22 cellular contexts compared by ENCODE assay signal in the genomic region with DNA sequence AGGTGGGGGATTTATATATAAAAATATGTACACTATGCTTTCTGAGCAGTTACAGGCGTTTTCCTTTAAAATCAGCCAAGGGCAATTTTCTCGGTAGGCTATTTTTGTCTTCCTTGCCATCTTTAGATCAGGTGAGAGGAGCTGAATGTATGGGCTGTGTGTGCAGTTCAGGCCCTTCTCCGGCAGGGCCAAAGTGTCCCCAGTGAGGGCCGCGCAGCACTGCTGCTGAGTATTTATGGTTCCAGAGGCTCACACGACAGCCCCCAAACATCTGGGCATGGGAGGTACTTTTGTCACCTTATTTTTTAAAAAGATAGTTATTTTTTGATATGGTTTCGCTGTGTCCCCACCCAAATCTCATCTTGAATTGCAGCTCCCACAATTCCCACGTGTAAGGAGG. TPM values are rescaled to one million over a fixed set of nuclear protein-coding genes. Genes with fewer than 3 reads are reported as not detected.
"Had no signal": no experiment of that assay in that cellular context is flagged by ENCODE, and none has a peak within 500 bp of the region (broad histone marks: within the 10 kb centered on the region; RNA-seq: fewer than 3 reads in every experiment).

No MANE protein-coding gene starts in this region.

- H3K4me3 Mint-ChIP-seq: immature natural killer cell; memory B cell; naive B cell; nephron; stimulated activated naive B cell treated with anti-CD40 and anti-IgM and Interleukin-4, amounts not matched to agents 10 μg/mL and 1 μg/mL and 100 μg/mL, for 72 hours; stimulated activated naive CD8-positive, alpha-beta T cell treated with anti-CD3 and anti-CD28 coated beads, Interleukin-15, amount 100 ng/mL, for 72 hours had no signal

- H3K27me3 ChIP-seq: esophagus muscularis mucosa, gastroesophageal sphincter, right lobe of liver, testis had no signal

- FAIRE-seq: keratinocyte had no signal

- H3K36me3 Mint-ChIP-seq: immature natural killer cell; memory B cell; naive B cell; stimulated activated naive B cell treated with anti-CD40 and anti-IgM and Interleukin-4, amounts not matched to agents 10 μg/mL and 1 μg/mL and 100 μg/mL, for 72 hours had no signal

- ATAC-seq: gastroesophageal sphincter; left cardiac atrium; lower lobe of right lung; psoas muscle; right lobe of liver; stimulated activated naive B cell treated with anti-CD40 and anti-IgM and Interleukin-4, amounts not matched to agents 10 μg/mL and 1 μg/mL and 100 μg/mL, for 72 hours; stimulated activated naive CD8-positive, alpha-beta T cell treated with anti-CD3 and anti-CD28 coated beads, Interleukin-15, amount 100 ng/mL, for 72 hours had no signal

- H3K4me1 ChIP-seq: psoas muscle, right lobe of liver had no signal

- H3K9me3 ChIP-seq: esophagus muscularis mucosa, gastroesophageal sphincter, left ventricle myocardium inferior, lower lobe of right lung, psoas muscle, right lobe of liver, testis, transverse colon had no signal

- DNase-seq: effector memory CD4-positive, alpha-beta T cell; immature natural killer cell; left cardiac atrium; left ventricle myocardium inferior; lower lobe of right lung; naive B cell; occipital lobe; psoas muscle; retina; right lobe of liver; stimulated activated CD4-positive, alpha-beta T cell treated with anti-CD3 and anti-CD28 coated beads, Interleukin-2, amount 100 ng/mL, for 24 hours; stimulated activated CD4-positive, alpha-beta T cell treated with anti-CD3 and anti-CD28 coated beads, Interleukin-4, amount 100 ng/mL, for 4 hours; stimulated activated naive B cell treated with anti-CD40 and anti-IgM and Interleukin-4, amounts not matched to agents 10 μg/mL and 1 μg/mL and 100 μg/mL, for 72 hours; stimulated activated naive CD8-positive, alpha-beta T cell treated with anti-CD3 and anti-CD28 coated beads, Interleukin-15, amount 100 ng/mL, for 72 hours; testis; transverse colon had no signal

- H3K9me3 Mint-ChIP-seq: memory B cell; naive B cell; nephron; stimulated activated naive B cell treated with anti-CD40 and anti-IgM and Interleukin-4, amounts not matched to agents 10 μg/mL and 1 μg/mL and 100 μg/mL, for 72 hours; stimulated activated naive CD8-positive, alpha-beta T cell treated with anti-CD3 and anti-CD28 coated beads, Interleukin-15, amount 100 ng/mL, for 72 hours had no signal

- H3K4me3 ChIP-seq: esophagus muscularis mucosa, gastroesophageal sphincter, left ventricle myocardium inferior, lower lobe of right lung, psoas muscle, right lobe of liver, testis, transverse colon had no signal

- H3K4me1 Mint-ChIP-seq: immature natural killer cell; stimulated activated naive B cell treated with anti-CD40 and anti-IgM and Interleukin-4, amounts not matched to agents 10 μg/mL and 1 μg/mL and 100 μg/mL, for 72 hours had no signal

- H3K27ac Mint-ChIP-seq: immature natural killer cell; memory B cell; naive B cell; nephron; stimulated activated naive B cell treated with anti-CD40 and anti-IgM and Interleukin-4, amounts not matched to agents 10 μg/mL and 1 μg/mL and 100 μg/mL, for 72 hours had no signal

- H3K27ac ChIP-seq: epithelial cell of prostate, esophagus muscularis mucosa, gastroesophageal sphincter, left ventricle myocardium inferior, lower lobe of right lung, psoas muscle, right lobe of liver, testis, transverse colon had no signal

- H3K36me3 ChIP-seq: right lobe of liver, transverse colon had no signal

RNA-seq across cellular contexts. Expression of a gene that starts 11.5 kb away (rescaled TPM):
- polyA plus RNA-seq: immature natural killer cell, keratinocyte had no signal
